ENCODE assay signal across 5 cellular contexts in the genomic region with DNA sequence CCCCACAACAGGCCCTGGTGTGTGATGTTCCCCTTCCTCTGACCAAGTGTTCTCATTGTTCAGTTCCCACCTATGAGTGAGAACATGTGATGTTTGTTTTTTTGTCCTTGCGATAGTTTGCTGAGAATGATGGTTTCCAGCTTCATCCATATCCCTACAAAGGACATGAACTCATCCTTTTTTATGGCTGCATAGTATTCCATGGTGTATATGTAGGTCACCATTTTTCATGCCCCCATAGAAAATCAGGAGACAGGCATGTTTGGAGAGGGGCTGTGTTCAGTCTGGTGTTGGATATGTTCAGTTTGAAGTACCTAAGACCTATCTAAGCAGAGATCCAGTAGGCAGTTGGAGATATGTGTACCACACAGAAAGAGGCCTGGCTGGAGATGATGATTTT.
DNase-seq lines count a peak whose midpoint lies in the region; ATAC-seq, FAIRE-seq and TF ChIP-seq lines count a peak whose summit lies in the region.
"Not testable (repeated sequence)": the region's sequence is repeated elsewhere in the genome, so short reads cannot be mapped to it uniquely, and the experiment has no call there.

No MANE protein-coding gene starts in this region.

- not testable (repeated sequence) for BruUV-seq in GM12878 (replicated peaks; lab: Mats Ljungman, UMichigan); endothelial cell of umbilical vein (replicated peaks; lab: Mats Ljungman, UMichigan)

- TF ChIP-seq CTCF in GM12878 (IDR thresholded peaks at IDR 0.05 in 2 of 3, conservative IDR thresholded peaks at IDR 0.05 in 1 of 3; ENCODE audit: control insufficient read depth in 2 of 3, extremely low read depth in 1 of 3, insufficient read depth in 1 of 3, low read depth in 3 of 3, low read length in 3 of 3); bronchial epithelial cell (IDR thresholded peaks at IDR 0.05; ENCODE audit: insufficient read depth, low read length, severe bottlenecking); endothelial cell of umbilical vein (IDR thresholded peaks at IDR 0.05; ENCODE audit: extremely low read depth in 1 of 2, insufficient read depth in 1 of 2, low read depth in 1 of 2, low read length in 2 of 2): not testable (repeated sequence)

- not testable (repeated sequence) for H3K27me3 ChIP-seq in GM12878 (replicated peaks in 1 of 2; ENCODE audit: control insufficient read depth in 2 of 2, insufficient read depth in 2 of 2, low read length in 1 of 2); bronchial epithelial cell (ENCODE audit: control insufficient read depth, insufficient read depth, low read length); endothelial cell of umbilical vein (ENCODE audit: control insufficient read depth in 2 of 2, insufficient read depth in 2 of 2, low read length in 2 of 2)

- SMC1A ChIA-PET in GM12878 (lab: Charles Lee; ENCODE audit: uncharacterized antibody, unreplicated experiment), result not testable (repeated sequence)

- H3K79me2 ChIP-seq in GM12878 (ENCODE audit: control insufficient read depth, insufficient read depth, low read length); endothelial cell of umbilical vein (ENCODE audit: control insufficient read depth, insufficient read depth, low read length): not testable (repeated sequence)

- H2AFZ ChIP-seq in GM12878 (ENCODE audit: control insufficient read depth, low read depth, low read length); endothelial cell of umbilical vein (ENCODE audit: low read depth, low read length): not testable (repeated sequence)

- not testable (repeated sequence) for TF ChIP-seq EP300 in GM12878 (IDR thresholded peaks at IDR 0.05; ENCODE audit: borderline replicate concordance in 1 of 2, control insufficient read depth in 1 of 2, low read depth in 2 of 2, low read length in 2 of 2)

- H3K9ac ChIP-seq in GM12878 (ENCODE audit: control insufficient read depth, insufficient read depth, low read length); endothelial cell of umbilical vein (replicated peaks; ENCODE audit: extremely low read depth, insufficient read depth, low read length): not testable (repeated sequence)

- POLR2A ChIA-PET in GM12878 (lab: Charles Lee); endothelial cell of umbilical vein (lab: Charles Lee): not testable (repeated sequence)

- not testable (repeated sequence) for H3K36me3 ChIP-seq in GM12878 (ENCODE audit: control insufficient read depth in 2 of 2, insufficient read depth in 2 of 2, low read length in 1 of 2); bronchial epithelial cell (ENCODE audit: control insufficient read depth, insufficient read depth, low read length); endothelial cell of umbilical vein (ENCODE audit: control insufficient read depth in 2 of 2, extremely low read depth in 1 of 2, insufficient read depth in 2 of 2, low read length in 2 of 2)

- FAIRE-seq in GM12892 (lab: Jason Lieb, UNC), result peak; percentile 75
- peak; percentile 57 for FAIRE-seq in HTR-8/SVneo (lab: Jason Lieb, UNC)
- peak; percentile 47 for FAIRE-seq in GM12878 (lab: Jason Lieb, UNC)
- peak; percentile 99 for FAIRE-seq in bronchial epithelial cell (lab: Jason Lieb, UNC)
- FAIRE-seq in endothelial cell of umbilical vein (lab: Jason Lieb, UNC), result peak; percentile 31

- H3K27ac ChIP-seq in GM12878 (ENCODE audit: control insufficient read depth, insufficient read depth); endothelial cell of umbilical vein (ENCODE audit: insufficient read depth, low read depth, low read length): not testable (repeated sequence)

- TF ChIP-seq POLR2A in GM12892 (IDR thresholded peaks at IDR 0.05; ENCODE audit: low read depth, low read length); GM12878 (IDR thresholded peaks at IDR 0.05; ENCODE audit: low read depth, low read length); endothelial cell of umbilical vein (IDR thresholded peaks at IDR 0.05; ENCODE audit: low read depth, low read length): not testable (repeated sequence)

- H3K9me3 ChIP-seq in GM12878 (replicated peaks; ENCODE audit: control insufficient read depth, insufficient read depth, low read length); endothelial cell of umbilical vein (replicated peaks; ENCODE audit: control insufficient read depth, insufficient read depth, low read length): not testable (repeated sequence)

- in situ Hi-C loops in GM12878 (cut with MboI), result loop anchor here (10.0 kb wide), 1 partner anchor 195 kb away; no protein-coding TSS in a partner anchor

- 20% methylated on average over 1 of the region's 1 CpG for WGBS in GM12878 (ENCODE audit: insufficient coverage, insufficient replicate concordance, low lambda C conversion rate, missing lambda C conversion rate)

- H4K20me1 ChIP-seq in GM12878 (ENCODE audit: control insufficient read depth, insufficient read depth); endothelial cell of umbilical vein (replicated peaks; ENCODE audit: control insufficient read depth, extremely low read depth, insufficient read depth, low read length): not testable (repeated sequence)

- not testable (repeated sequence) for DNase-seq in GM12892 (ENCODE audit: insufficient read length); HTR-8/SVneo (ENCODE audit: insufficient read length, low spot score); GM12878 (ENCODE audit: low read depth, low spot score); bronchial epithelial cell (ENCODE audit: low read depth); endothelial cell of umbilical vein (ENCODE audit: low read depth, low spot score)

- H3K4me1 ChIP-seq in GM12878 (ENCODE audit: control insufficient read depth, insufficient read depth, low read length); endothelial cell of umbilical vein (ENCODE audit: control insufficient read depth, extremely low read depth, insufficient read depth, low read length): not testable (repeated sequence)

- H3K4me2 ChIP-seq in GM12878 (ENCODE audit: control insufficient read depth, insufficient read depth); endothelial cell of umbilical vein (ENCODE audit: insufficient read depth, low read length): not testable (repeated sequence)

- RAD21 ChIA-PET in GM12878 (lab: Charles Lee; ENCODE audit: unreplicated experiment), result not testable (repeated sequence)

- intact Hi-C loops in GM12878 (cut with micrococcal nuclease; ENCODE audit: unreplicated experiment), result loop anchor here (2.0 kb wide), 1 partner anchor 203 kb away; no protein-coding TSS in a partner anchor
- intact Hi-C loops in endothelial cell of umbilical vein (cut with micrococcal nuclease), result not testable (repeated sequence)

- not testable (repeated sequence) for H3K4me3 ChIP-seq in GM12878; bronchial epithelial cell (ENCODE audit: low read depth, low read length); endothelial cell of umbilical vein (replicated peaks in 1 of 3; ENCODE audit: insufficient read depth in 1 of 3, low read depth in 1 of 3, low read length in 3 of 3)

- dilution Hi-C loops in endothelial cell of umbilical vein (cut with MboI; ENCODE audit: extremely low pct_ligation_motif_present, low sequenced_read_pairs), result not testable (repeated sequence)

- not testable (repeated sequence) for ATAC-seq in GM12878

- not testable (repeated sequence) for H3K9me1 ChIP-seq in endothelial cell of umbilical vein (replicated peaks; ENCODE audit: control insufficient read depth, extremely low read depth, insufficient read depth, low read length)

- TF ChIP-seq RAD21 in GM12878 (IDR thresholded peaks at IDR 0.05; ENCODE audit: insufficient read depth, low read depth, low read length), result not testable (repeated sequence)

- CTCF ChIA-PET in GM12878 (lab: Yijun Ruan, JAX) (interaction anchor here (1.6 kb wide), 1 partner anchor 204 kb away, joined by 5 read pairs; no protein-coding TSS in a partner anchor), endothelial cell of umbilical vein (lab: Charles Lee) (interaction anchor here (2.3 kb wide), 1 partner anchor 204 kb away, joined by 56 read pairs; no protein-coding TSS in a partner anchor)
